ENCODE assay signal across 10 cellular contexts in genomic region chr10:88082806-88083596, GRCh38.
DNase-seq lines count a peak whose midpoint lies in the region; ATAC-seq and TF ChIP-seq lines count a peak whose summit lies in the region.
"Had no signal": no experiment of that assay in that cellular context is flagged by ENCODE, and none has a peak within 500 bp of the region (broad histone marks: within the 10 kb centered on the region; RNA-seq: fewer than 3 reads in every experiment).

No MANE protein-coding gene starts in this region.

- ATAC-seq in GM18517 (IDR thresholded peaks at IDR 0.05; ENCODE audit: unreplicated experiment) (peak; percentile 82), GM21529 (IDR thresholded peaks at IDR 0.05; ENCODE audit: unreplicated experiment) (peak; percentile 76), HG03439 (IDR thresholded peaks at IDR 0.05; ENCODE audit: unreplicated experiment) (peak; percentile 72)

- DNase-seq in epithelial cell of esophagus (ENCODE audit: low read depth): peak; percentile 64
- no peak for DNase-seq in NCI-H748 (lab: John Stamatoyannopoulos, UW; ENCODE audit: unreplicated experiment)
- DNase-seq in stimulated activated naive CD4-positive, alpha-beta T cell treated with Interleukin-2 at 50 U/mL for 16 hours (lab: John Stamatoyannopoulos, UW): no peak
- DNase-seq in activated CD4-positive, alpha-beta T cell treated with anti-CD3 and anti-CD28 coated beads for 48 hours: no peak
- DNase-seq in stimulated activated CD4-positive, alpha-beta T cell treated with anti-CD3 and anti-CD28 coated beads, Interleukin-2, amount 100 ng/mL, for 24 hours: no peak
- DNase-seq: activated CD4-positive, alpha-beta memory T cell treated with anti-CD3 and anti-CD28 coated beads, Interleukin-2, amount 10 ng/mL, durations not matched to agents 7 days and 5 days; NCI-H2029 had no signal

- H3K4me3 ChIP-seq in epithelial cell of esophagus (ENCODE audit: low read length): no peak overlapping the region

- no peak for TF ChIP-seq CTCF in epithelial cell of esophagus (IDR thresholded peaks at IDR 0.05; ENCODE audit: insufficient read depth, low read depth, low read length, missing control alignments)
